In the genomic region with DNA sequence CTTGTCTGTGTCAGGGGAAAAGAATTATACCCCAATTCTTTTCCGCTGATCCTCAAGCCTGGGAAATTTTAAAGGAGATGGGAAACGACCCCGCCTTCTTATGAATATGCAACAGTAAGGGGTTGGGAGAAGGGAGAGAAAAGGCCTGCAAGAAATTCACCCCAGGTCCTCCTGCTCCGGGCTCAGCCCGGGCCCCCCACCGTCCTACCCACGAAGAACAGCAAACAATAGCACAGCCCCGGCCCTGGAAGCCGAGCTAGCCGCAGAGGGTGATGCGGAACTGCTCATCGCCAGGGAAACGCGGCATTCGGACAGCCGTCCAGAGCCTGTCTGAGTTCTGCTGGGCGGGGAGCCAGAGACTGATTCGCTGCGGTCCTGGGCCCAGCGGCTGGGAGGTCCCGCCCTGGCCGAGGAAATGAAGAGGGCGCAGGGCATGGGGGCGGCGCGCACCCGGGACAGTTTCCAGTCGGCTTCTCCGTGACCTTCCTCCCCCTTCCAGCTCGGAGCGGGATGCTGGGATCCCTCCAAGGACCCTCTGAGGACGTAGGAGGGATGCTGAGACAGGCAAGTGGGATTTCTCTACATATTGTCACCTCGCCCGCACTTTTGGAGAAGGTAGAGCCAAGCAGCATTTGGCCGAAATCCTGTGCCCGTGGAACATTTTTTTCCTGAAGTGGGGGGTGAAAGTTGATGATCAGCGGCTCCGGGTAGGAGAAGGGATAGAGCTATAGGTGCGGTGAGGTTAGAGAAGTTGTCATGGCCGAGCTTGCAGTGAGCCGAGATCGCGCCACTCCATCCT, we compare ENCODE assay signal across 8 cellular contexts.
DNase-seq lines count a peak whose midpoint lies in the region; ATAC-seq and TF ChIP-seq lines count a peak whose summit lies in the region.

No MANE protein-coding gene starts in this region.

- no peaks in the 10 kb centered on the region for H3K9me3 ChIP-seq in IMR-90 (ENCODE audit: control insufficient read depth, insufficient read depth, low read length)

- no peak overlapping the region for H2AK5ac ChIP-seq in IMR-90 (ENCODE audit: low read depth, low read length)

- no peak overlapping the region for H3K18ac ChIP-seq in IMR-90 (ENCODE audit: low read depth, low read length)

- TF ChIP-seq CTCF in IMR-90 (conservative IDR thresholded peaks at IDR 0.05; ENCODE audit: low read depth, low read length) (no peak), VCaP (conservative IDR thresholded peaks at IDR 0.05) (no peak), dorsolateral prefrontal cortex (IDR thresholded peaks at IDR 0.05 in 54 of 56, conservative IDR thresholded peaks at IDR 0.05 in 2 of 56; ENCODE audit: low read depth in 1 of 56, partially characterized antibody in 56 of 56) (peak in 5 of 56 donors; percentile 2 to 22 (median 10))

- dilution Hi-C loops in IMR-90 (cut with HindIII; ENCODE audit: low sequenced_read_pairs, unreplicated experiment), result no loop called here

- peak overlapping the region; percentile 47; the same call in 1 of the 2 replicates for H3K14ac ChIP-seq in IMR-90 (replicated peaks; ENCODE audit: low read depth, low read length)

- H3K36me3 ChIP-seq in IMR-90 (ENCODE audit: control insufficient read depth, insufficient read depth, low read length), result no peaks in the 10 kb centered on the region

- H3K4ac ChIP-seq in IMR-90 (ENCODE audit: low read depth, low read length), result peak overlapping the region; percentile 57

- intact Hi-C loops in IMR-90 (cut with micrococcal nuclease) (no loop called here), dorsolateral prefrontal cortex (cut with DNase I) (no loop called here)

- no peaks in the 10 kb centered on the region for H3K27me3 ChIP-seq in IMR-90 (ENCODE audit: control insufficient read depth, insufficient read depth, low read length)
- H3K27me3 ChIP-seq in dorsolateral prefrontal cortex, result no peaks in the 10 kb centered on the region

- peak overlapping the region; percentile 26 for H2BK5ac ChIP-seq in IMR-90 (ENCODE audit: low read depth, low read length, poor library complexity, severe bottlenecking)

- H2AFZ ChIP-seq in IMR-90 (replicated peaks; ENCODE audit: low read length, poor library complexity), result peak overlapping the region; percentile 98

- in situ Hi-C loops in IMR-90 (cut with MboI; ENCODE audit: low sequenced_read_pairs), result no loop called here

- H2BK15ac ChIP-seq in IMR-90 (ENCODE audit: low read depth, low read length), result peak overlapping the region; percentile 42; the same call in 1 of the 3 replicates

- H3K4me3 ChIP-seq in IMR-90 (ENCODE audit: insufficient read depth, low read depth, low read length), result peak overlapping the region; percentile 68
- peak overlapping the region; percentile 44 to 85 (median 70) for H3K4me3 ChIP-seq in dorsolateral prefrontal cortex

- H3K4me1 ChIP-seq in IMR-90 (ENCODE audit: control insufficient read depth, insufficient read depth, low read length), result no peaks in the 10 kb centered on the region

- H4K8ac ChIP-seq in IMR-90 (ENCODE audit: low read depth in 2 of 2, low read length in 2 of 2), result peak overlapping the region in 1 of 2 experiments; percentile 59; a peak in 1 of 4 replicates

- POLR2A ChIA-PET in IMR-90 (lab: Charles Lee; ENCODE audit: unreplicated experiment), result no interaction called here

- peak overlapping the region; percentile 66 for H2BK120ac ChIP-seq in IMR-90 (ENCODE audit: low read depth, low read length)

- H3K9me1 ChIP-seq in IMR-90 (ENCODE audit: insufficient read depth, low read length), result no peaks in the 10 kb centered on the region

- no TSS peak for BruUV-seq in IMR-90 (replicated peaks; lab: Mats Ljungman, UMichigan)

- no peaks in the 10 kb centered on the region for H3K79me1 ChIP-seq in IMR-90 (ENCODE audit: low read depth in 1 of 2, low read length in 2 of 2)

- CTCF ChIA-PET in IMR-90 (lab: Yijun Ruan, JAX), result interaction anchor here (1.3 kb wide), 1 partner anchor 19 kb away, joined by 6 read pairs; no protein-coding TSS in a partner anchor

- H2BK20ac ChIP-seq in IMR-90 (ENCODE audit: low read depth, low read length), result no peak overlapping the region

- ATAC-seq in GM21528 (IDR thresholded peaks at IDR 0.05; ENCODE audit: low FRiP score, unreplicated experiment), result peak; percentile 68
- ATAC-seq in IMR-90 (ENCODE audit: low read depth), result peak; percentile 94
- peak; percentile 89 for ATAC-seq in left lobe of liver

- DNase-seq in EL (peak; percentile 88), IMR-90 (peak; percentile 82), dorsolateral prefrontal cortex (peak; percentile 41 to 91 (median 78)), left lobe of liver (ENCODE audit: low spot score) (peak; percentile 65), GDM1 (lab: John Stamatoyannopoulos, UW) (no peak)
- DNase-seq in stimulated activated CD4-positive, alpha-beta T cell treated with anti-CD3 and anti-CD28 coated beads, Interleukin-4, amount 100 ng/mL, for 1 hour, result peak; percentile 15

- H3K27ac ChIP-seq in IMR-90 (ENCODE audit: insufficient read depth, low read length), result peak overlapping the region; percentile 27
- peak overlapping the region; percentile 31; the same call in 1 of the 2 replicates for H3K27ac ChIP-seq in VCaP
- H3K27ac ChIP-seq in dorsolateral prefrontal cortex, result peak overlapping the region in 45 of 59 donors; percentile 1 to 84 (median 54)

- no peak overlapping the region; the same call in 1 of the 2 replicates for H4K91ac ChIP-seq in IMR-90 (ENCODE audit: insufficient read depth, low read depth, low read length)

- TF ChIP-seq RAD21 in IMR-90 (IDR thresholded peaks at IDR 0.05; ENCODE audit: low read length), result no peak

- peak overlapping the region; percentile 58 for H3K9ac ChIP-seq in IMR-90 (ENCODE audit: low read depth, low read length)

- WGBS in IMR-90 (ENCODE audit: extremely low coverage in 2 of 2, insufficient read length in 1 of 2), 2 experiments, result 0% methylated on average over 29 of the region's 43 CpGs; no CpG with 5 or more reads in 1 of the 2 experiments

- H2AK9ac ChIP-seq in IMR-90 (replicated peaks; ENCODE audit: low read depth, low read length, poor library complexity), result peak overlapping the region; percentile 77

- no peaks in the 10 kb centered on the region for H4K20me1 ChIP-seq in IMR-90 (ENCODE audit: insufficient read depth, low read length)

- no peak; the same call in 1 of the 2 replicates for TF ChIP-seq POLR2A in IMR-90 (IDR thresholded peaks at IDR 0.05; ENCODE audit: low read depth, low read length)

- peak overlapping the region; percentile 96 for H3K4me2 ChIP-seq in IMR-90 (ENCODE audit: low read depth, low read length)

- peak overlapping the region; percentile 45; the same call in 1 of the 2 replicates for H3K23ac ChIP-seq in IMR-90 (ENCODE audit: low read depth, low read length)

- no peak overlapping the region for H4K5ac ChIP-seq in IMR-90 (ENCODE audit: low read depth, low read length)

- H3K56ac ChIP-seq in IMR-90 (ENCODE audit: extremely low read depth, insufficient read depth, low read length), result 0 out of 2 replicates have a peak overlapping the region, but pooled peaks have one; percentile 13

TF ChIP-seq in IMR-90, 13 proteins besides CTCF, POLR2A, EP300 and RAD21:
- peak; percentile 42; the same call in 1 of the 2 replicates for TF ChIP-seq MXI1 (IDR thresholded peaks at IDR 0.05; ENCODE audit: borderline replicate concordance, low read depth, low read length)
- TF ChIP-seq CEBPB (IDR thresholded peaks at IDR 0.05; ENCODE audit: low read depth, low read length), result no peak
- TF ChIP-seq BHLHE40 (IDR thresholded peaks at IDR 0.05; ENCODE audit: low read depth, low read length), result no peak
- no peak for TF ChIP-seq RCOR1 (IDR thresholded peaks at IDR 0.05; ENCODE audit: insufficient replicate concordance, low read length)
- TF ChIP-seq SMC3 (IDR thresholded peaks at IDR 0.05; ENCODE audit: low read depth, low read length), result no peak
- no peak for TF ChIP-seq MAZ (IDR thresholded peaks at IDR 0.05; ENCODE audit: borderline replicate concordance, low read depth, low read length)
TF ChIP-seq in IMR-90: peak in this region for 1.
